In genomic region chr10:71745659-71746250, GRCh38 we compare ENCODE assay signal across 15 cellular contexts. TPM values are rescaled to one million over a fixed set of nuclear protein-coding genes. Genes with fewer than 3 reads are reported as not detected.
DNase-seq lines count a peak whose midpoint lies in the region; ATAC-seq, FAIRE-seq and TF ChIP-seq lines count a peak whose summit lies in the region.
"Had no signal": no experiment of that assay in that cellular context is flagged by ENCODE, and none has a peak within 500 bp of the region (broad histone marks: within the 10 kb centered on the region; RNA-seq: fewer than 3 reads in every experiment).

No MANE protein-coding gene starts in this region.

- no peak overlapping the region for H2BK120ac ChIP-seq in H1 (replicated peaks; ENCODE audit: low read depth, low read length)

- H3K4me2 ChIP-seq in H1 (ENCODE audit: insufficient read depth in 1 of 2, low read depth in 2 of 2, low read length in 2 of 2), result no peak overlapping the region
- H3K4me2 ChIP-seq: smooth muscle cell had no signal

- H4K91ac ChIP-seq in H1 (replicated peaks; ENCODE audit: insufficient read length, low read length), result no peak overlapping the region

- H3K27ac ChIP-seq in CD8-positive, alpha-beta T cell (ENCODE audit: low read depth, low read length), result peak overlapping the region; percentile 57
- peak overlapping the region; percentile 82 to 93 (median 88) for H3K27ac ChIP-seq in Peyer's patch
- H3K27ac ChIP-seq in H1 (ENCODE audit: low read depth, low read length), result no peak overlapping the region
- H3K27ac ChIP-seq in neutrophil, result peak overlapping the region; percentile 99
- H3K27ac ChIP-seq in aorta (ENCODE audit: low read depth in 1 of 2, low read length in 2 of 2), result no peak overlapping the region

- in situ Hi-C loops in G401 (cut with HindIII; ENCODE audit: low sequenced_read_pairs), result no loop called here

- H3K27me3 Mint-ChIP-seq in CD8-positive, alpha-beta T cell (ENCODE audit: low read depth), result no peaks in the 10 kb centered on the region

- H2BK20ac ChIP-seq in H1 (ENCODE audit: low read length), result no peak overlapping the region; the same call in 1 of the 2 replicates

- 0 out of 7 replicates have a peak overlapping the region, but pooled peaks of 1 of the 4 experiments have one; percentile 2 for H3K9ac ChIP-seq in H1 (replicated peaks in 1 of 4; ENCODE audit: extremely low read depth in 1 of 4, low read depth in 3 of 4, low read length in 3 of 4)

- no peaks in the 10 kb centered on the region for H3K9me3 Mint-ChIP-seq in CD8-positive, alpha-beta T cell
- H3K9me3 Mint-ChIP-seq: nephron progenitor cell had no signal

- H3K23ac ChIP-seq in H1 (ENCODE audit: insufficient read length), result no peak overlapping the region

- intact Hi-C loops in CD8-positive, alpha-beta T cell (cut with DNase I, micrococcal nuclease), result loop anchor here in 1 of 2 experiments (5.0 kb wide), 2 partner anchors 33 to 48 kb away; no protein-coding TSS in a partner anchor
- intact Hi-C loops in aorta (cut with DNase I), result no loop called here

- H2BK12ac ChIP-seq in H1 (ENCODE audit: low read depth, low read length), result no peak overlapping the region

- peak overlapping the region; percentile 60 for H3K4me3 Mint-ChIP-seq in CD8-positive, alpha-beta T cell

- no peak for TF ChIP-seq EP300 in H1 (IDR thresholded peaks at IDR 0.05; ENCODE audit: borderline replicate concordance in 1 of 2, low read depth in 2 of 2, low read length in 2 of 2)

- H3K4me1 ChIP-seq in CD8-positive, alpha-beta T cell (ENCODE audit: insufficient read depth, low read length), result peaks cover 100% of the 10 kb centered on the region
- peaks cover 36 to 61% (median 52%) of the 10 kb centered on the region in 4 donors for H3K4me1 ChIP-seq in Peyer's patch
- peaks cover 1 to 8% (median 4%) of the 10 kb centered on the region in 4 experiments; a peak in 4 of 7 replicates for H3K4me1 ChIP-seq in H1 (replicated peaks in 1 of 4; ENCODE audit: control insufficient read depth in 3 of 4, insufficient read depth in 4 of 4, low read length in 3 of 4)
- peaks cover 100% of the 10 kb centered on the region in 2 experiments for H3K4me1 ChIP-seq in neutrophil (ENCODE audit: control insufficient read depth in 1 of 2, insufficient read depth in 1 of 2, low read depth in 1 of 2, low read length in 1 of 2)
- H3K4me1 ChIP-seq in aorta (ENCODE audit: control insufficient read depth in 1 of 2, insufficient read depth in 2 of 2, low read length in 2 of 2), result no peaks in the 10 kb centered on the region

- FAIRE-seq in H1 (lab: Jason Lieb, UNC), result no peak
- FAIRE-seq: HepG2 had no signal

- no peak overlapping the region for H3K4me3 ChIP-seq in CD8-positive, alpha-beta T cell (ENCODE audit: low read depth, low read length)
- no peak overlapping the region for H3K4me3 ChIP-seq in Peyer's patch
- H3K4me3 ChIP-seq in H1 (ENCODE audit: extremely low read depth in 1 of 4, insufficient read depth in 2 of 4, low read depth in 3 of 4, low read length in 4 of 4), result no peak overlapping the region
- H3K4me3 ChIP-seq in neutrophil (ENCODE audit: low read depth in 1 of 2, low read length in 1 of 2), result peak overlapping the region; percentile 56 to 64
- H3K4me3 ChIP-seq in aorta (ENCODE audit: low read length in 2 of 2), result no peak overlapping the region
- H3K4me3 ChIP-seq: breast epithelium, smooth muscle cell had no signal

- H4K5ac ChIP-seq in H1 (ENCODE audit: insufficient read length, low read depth, low read length), result no peak overlapping the region

- no peaks in the 10 kb centered on the region for H4K20me1 ChIP-seq in H1 (replicated peaks in 1 of 2; ENCODE audit: control insufficient read depth in 1 of 2, insufficient read depth in 2 of 2, low read length in 2 of 2)

- no peak overlapping the region for H3K4ac ChIP-seq in H1 (replicated peaks; ENCODE audit: insufficient read length, low read depth, low read length)

- H3K14ac ChIP-seq in H1 (ENCODE audit: insufficient read length), result no peak overlapping the region

- no peak for TF ChIP-seq CTCF in CD8-positive, alpha-beta T cell (IDR thresholded peaks at IDR 0.05)
- no peak for TF ChIP-seq CTCF in Peyer's patch (IDR thresholded peaks at IDR 0.05)
- no peak for TF ChIP-seq CTCF in H1 (IDR thresholded peaks at IDR 0.05; ENCODE audit: control extremely low read depth in 1 of 3, insufficient read depth in 1 of 3, low read depth in 1 of 3, low read length in 3 of 3)
- TF ChIP-seq CTCF in neutrophil (IDR thresholded peaks at IDR 0.05), result no peak

- TF ChIP-seq POLR2A in Peyer's patch (IDR thresholded peaks at IDR 0.05) (no peak), H1 (IDR thresholded peaks at IDR 0.05; ENCODE audit: control extremely low read depth in 1 of 2, low read depth in 2 of 2, low read length in 2 of 2) (no peak)

- no peak overlapping the region for H4K8ac ChIP-seq in H1 (ENCODE audit: extremely low read depth, insufficient read depth, low read length)

- no peaks in the 10 kb centered on the region for H3K27me3 ChIP-seq in CD8-positive, alpha-beta T cell (ENCODE audit: insufficient read depth, low read length)
- H3K27me3 ChIP-seq in Peyer's patch, result no peaks in the 10 kb centered on the region
- 0 out of 7 replicates have a peak, but pooled peaks cover 0 to 2% (median 0%) of the 10 kb centered on the region in 4 experiments for H3K27me3 ChIP-seq in H1 (replicated peaks in 1 of 4; ENCODE audit: control insufficient read depth in 3 of 4, extremely low read depth in 1 of 4, insufficient read depth in 3 of 4, low read length in 3 of 4)
- H3K27me3 ChIP-seq in neutrophil, result no peaks in the 10 kb centered on the region
- H3K27me3 ChIP-seq in aorta (ENCODE audit: control insufficient read depth in 1 of 2, insufficient read depth in 2 of 2, low read length in 1 of 2), result no peaks in the 10 kb centered on the region
- H3K27me3 ChIP-seq: breast epithelium had no signal

- H2AFZ ChIP-seq in H1 (ENCODE audit: low read length), result no peak overlapping the region

- H3K23me2 ChIP-seq in H1 (ENCODE audit: low read depth, low read length), result no peaks in the 10 kb centered on the region

- no peak overlapping the region for H3K56ac ChIP-seq in H1 (replicated peaks; ENCODE audit: insufficient read length, low read depth, low read length)

- H3K79me2 ChIP-seq in H1 (ENCODE audit: control insufficient read depth in 1 of 2, insufficient read depth in 2 of 2, low read length in 2 of 2), result no peaks in the 10 kb centered on the region

- CTCF ChIA-PET in CD8-positive, alpha-beta T cell (lab: Charles Lee), result interaction anchor here (1.0 to 7.3 kb wide), 7 partner anchors 11 to 40 kb away, joined by 3 to 84 read pairs (median 16); partner anchors contain the start of gene VSIR
- CTCF ChIA-PET in H1 (lab: Charles Lee; ENCODE audit: partially characterized antibody), result interaction anchor here (0.8 to 4.1 kb wide), 23 partner anchors 9 to 429 kb away, joined by 3 to 23 read pairs (median 5); partner anchors contain the start of gene VSIR

- peaks cover 98% of the 10 kb centered on the region for H3K4me1 Mint-ChIP-seq in CD8-positive, alpha-beta T cell (ENCODE audit: low read depth)

- peak overlapping the region; percentile 58; the same call in 1 of the 2 replicates for H2AK5ac ChIP-seq in H1 (ENCODE audit: low read depth, low read length)

- no peak overlapping the region for H2BK15ac ChIP-seq in H1 (ENCODE audit: low read length)

- peaks cover 18% of the 10 kb centered on the region for H3K36me3 Mint-ChIP-seq in CD8-positive, alpha-beta T cell

- POLR2A ChIA-PET in CD8-positive, alpha-beta T cell (lab: Charles Lee), result interaction anchor here (0.9 to 5.8 kb wide), 6 partner anchors 9 to 31 kb away, joined by 3 to 89 read pairs (median 8); partner anchors contain the start of gene VSIR
- POLR2A ChIA-PET in H1 (lab: Charles Lee; ENCODE audit: partially characterized antibody), result interaction anchor here (1.4 kb wide), 1 partner anchor 26 kb away, joined by 3 read pairs; the partner anchor contains the start of gene C10orf105

- H3K9me3 ChIP-seq in CD8-positive, alpha-beta T cell (ENCODE audit: low read length), result no peaks in the 10 kb centered on the region
- H3K9me3 ChIP-seq in Peyer's patch, result no peaks in the 10 kb centered on the region
- no peaks in the 10 kb centered on the region for H3K9me3 ChIP-seq in H1 (ENCODE audit: insufficient read depth in 2 of 2, low read depth in 1 of 2, low read length in 1 of 2)
- no peaks in the 10 kb centered on the region for H3K9me3 ChIP-seq in neutrophil
- peaks cover 4% of the 10 kb centered on the region for H3K9me3 ChIP-seq in aorta (ENCODE audit: control insufficient read depth, low read length)

- ATAC-seq in CD8-positive, alpha-beta T cell, result no peak
- ATAC-seq in aorta (ENCODE audit: low FRiP score) (no peak), HG03025 (IDR thresholded peaks at IDR 0.05; ENCODE audit: low FRiP score, unreplicated experiment) (no peak)
- ATAC-seq: HCT116 had no signal

- 0 out of 2 replicates have a peak overlapping the region, but pooled peaks have one; percentile 26 for H2BK5ac ChIP-seq in H1 (ENCODE audit: low read depth, low read length)

- TF ChIP-seq RAD21 in H1 (IDR thresholded peaks at IDR 0.05 in 1 of 2, conservative IDR thresholded peaks at IDR 0.05 in 1 of 2; ENCODE audit: low read depth in 2 of 2, low read length in 2 of 2), result no peak

- no peak for DNase-seq in CD8-positive, alpha-beta T cell
- no peak for DNase-seq in Peyer's patch
- DNase-seq in H1 (ENCODE audit: low read depth in 1 of 2, low spot score in 2 of 2), result no peak
- no peak for DNase-seq in NCI-H2196 (lab: John Stamatoyannopoulos, UW; ENCODE audit: unreplicated experiment)
- DNase-seq in aorta, result no peak
- no peak for DNase-seq in G401 (ENCODE audit: low spot score)
- DNase-seq: COR-L47, NCI-H1930 had no signal

- peak overlapping the region; percentile 93 for H3K27ac Mint-ChIP-seq in CD8-positive, alpha-beta T cell
- H3K27ac Mint-ChIP-seq: nephron progenitor cell had no signal

- H3K36me3 ChIP-seq in CD8-positive, alpha-beta T cell (ENCODE audit: insufficient read depth, low read length), result peaks cover 16% of the 10 kb centered on the region
- H3K36me3 ChIP-seq in Peyer's patch, result peaks cover 0 to 8% (median 3%) of the 10 kb centered on the region in 3 donors
- H3K36me3 ChIP-seq in H1 (ENCODE audit: control insufficient read depth in 2 of 4, insufficient read depth in 4 of 4, low read length in 3 of 4), result no peaks in the 10 kb centered on the region
- H3K36me3 ChIP-seq in neutrophil, result peaks cover 60% of the 10 kb centered on the region
- H3K36me3 ChIP-seq in aorta (ENCODE audit: control insufficient read depth in 1 of 2, insufficient read depth in 2 of 2, low read length in 1 of 2), result peaks cover 0 to 5% of the 10 kb centered on the region in 2 donors
- H3K36me3 ChIP-seq: breast epithelium had no signal

- H3K18ac ChIP-seq in H1 (ENCODE audit: extremely low read depth, low read length), result peak overlapping the region; percentile 16; the same call in 1 of the 2 replicates

- WGBS in H1 (ENCODE audit: extremely low coverage in 1 of 2, insufficient coverage in 1 of 2, insufficient read length in 1 of 2, insufficient replicate concordance in 2 of 2, low coverage in 1 of 2, low lambda C conversion rate in 2 of 2, missing lambda C conversion rate in 1 of 2), 2 experiments, result 90% methylated on average over 2 of the region's 2 CpGs; no CpG with 5 or more reads in 1 of the 2 experiments
- WGBS in aorta, 2 donors, result 94 to 97% methylated on average over 2 of the region's 2 CpGs

- no peaks in the 10 kb centered on the region for H3K79me1 ChIP-seq in H1 (ENCODE audit: low read depth, low read length)

RNA-seq across cellular contexts. Expression of gene C10orf105, which starts 26.2 kb away (rescaled TPM):
- under 1 TPM; 0.14 to 0.33 TPM for total RNA-seq in CD8-positive, alpha-beta T cell
- total RNA-seq in Peyer's patch (under 1 TPM in 1 of 4 donors, not detected in 3; 0.27 TPM), aorta (under 1 TPM; 0.36 to 0.42 TPM)
- 0.48 and 0.73 TPM in 2 replicates for total RNA-seq in H1 (2021; fragmentation: NEBNext Ultra II Directional; extraction: Animal tissue kit (Norgen Biotek cat#: 25700))
- polyA plus RNA-seq in H1 (2011; rRNA removed) (0.71 and 1.4 TPM in 2 replicates), aorta (not detected)
- 0.93 TPM for polyA plus RNA-seq in H1 (2011; cell fraction: cytosol; rRNA removed)
- polyA plus RNA-seq in H1 (2011; cell fraction: nucleus; rRNA removed), result 1.3 TPM
- polyA plus RNA-seq in H1 (2012, experiment 1 of 2), result 0.64 to 1.1 TPM (median 0.87 TPM) in 4 replicates
- 0.84 TPM for polyA plus RNA-seq in H1 (2012, experiment 2 of 2)
- polyA plus RNA-seq in H1 (2013, experiment 1 of 2), result 0.51 TPM
- 0.61 TPM for polyA plus RNA-seq in H1 (2013, experiment 2 of 2)
- 0.76 and 1.7 TPM in 2 replicates for polyA minus RNA-seq in H1 (2011; rRNA and poly(A)+ RNA removed)
- 0.51 TPM for polyA minus RNA-seq in H1 (2011; cell fraction: cytosol; rRNA and poly(A)+ RNA removed)
- polyA minus RNA-seq in H1 (2011; cell fraction: nucleus; rRNA and poly(A)+ RNA removed), result 1.4 TPM
- not detected in 2 replicates for total RNA-seq in G401 (2014; rRNA removed; shearing (Covaris generic))
- total RNA-seq: HepG2 had no signal
- polyA plus RNA-seq: HepG2, smooth muscle cell had no signal

RNA-seq across cellular contexts. Expression of gene VSIR, which starts 27.6 kb away (rescaled TPM):
- 10 to 100 TPM; 57.3 to 61.7 TPM for total RNA-seq in CD8-positive, alpha-beta T cell
- total RNA-seq in Peyer's patch, result 100 to 1,000 TPM in 3 of 4 donors, 10 to 100 TPM in 1; 38.0 to 169 (median 127) TPM
- not detected in 2 replicates for total RNA-seq in H1 (2021; fragmentation: NEBNext Ultra II Directional; extraction: Animal tissue kit (Norgen Biotek cat#: 25700))
- polyA plus RNA-seq in H1 (2011; rRNA removed), result 0.33 and 0.75 TPM in 2 replicates
- 0.06 TPM for polyA plus RNA-seq in H1 (2011; cell fraction: cytosol; rRNA removed)
- polyA plus RNA-seq in H1 (2011; cell fraction: nucleus; rRNA removed), result 0.56 TPM
- polyA plus RNA-seq in H1 (2012, experiment 1 of 2), result 0.08 to 0.32 TPM (median 0.29 TPM) in 3 of 4 replicates, not detected in the other
- polyA plus RNA-seq in H1 (2012, experiment 2 of 2), result 0.22 TPM
- 0.34 TPM for polyA plus RNA-seq in H1 (2013, experiment 1 of 2)
- 0.42 TPM for polyA plus RNA-seq in H1 (2013, experiment 2 of 2)
- polyA minus RNA-seq in H1 (2011; rRNA and poly(A)+ RNA removed), result 0.17 and 0.35 TPM in 2 replicates
- 1.0 TPM for polyA minus RNA-seq in H1 (2011; cell fraction: cytosol; rRNA and poly(A)+ RNA removed)
- 0.90 TPM for polyA minus RNA-seq in H1 (2011; cell fraction: nucleus; rRNA and poly(A)+ RNA removed)
- 100 to 1,000 TPM in 1 of 2 donors, 10 to 100 TPM in 1; 91.8 to 123 TPM for total RNA-seq in aorta
- 10 to 100 TPM; 44.7 to 48.0 TPM for polyA plus RNA-seq in aorta
- 1.2 and 1.5 TPM in 2 replicates for total RNA-seq in G401 (2014; rRNA removed; shearing (Covaris generic))

Comparison
In these comparisons a context has a peak if more than half of its experiments do, and no peak if none do; other contexts are left out.
1. H3K27ac ChIP-seq: peak in CD8-positive, alpha-beta T cell (single experiment), Peyer's patch (4 of 4) and neutrophil (single experiment); none in H1 (single experiment) and aorta (0 of 2).
2. H3K4me3 ChIP-seq: peak in neutrophil (2 of 2); none in CD8-positive, alpha-beta T cell (single experiment), Peyer's patch (0 of 4), H1 (0 of 4) and aorta (0 of 2).
3. RNA of gene VSIR, which starts 27.6 kb away (total RNA-seq): 38.0 to 169 TPM in Peyer's patch, 91.8 to 123 TPM in aorta and 57.3 to 61.7 TPM in CD8-positive, alpha-beta T cell; 1.2 to 1.5 TPM in G401 and not detected in H1; every median in the first group is over 10 times any median in the second.